ENCODE assay signal across 9 cellular contexts in genomic region chr17:63961355-63962207, GRCh38. TPM values are rescaled to one million over a fixed set of nuclear protein-coding genes. Genes with fewer than 3 reads are reported as not detected.
DNase-seq lines count a peak whose midpoint lies in the region; ATAC-seq and TF ChIP-seq lines count a peak whose summit lies in the region.
"Had no signal": no experiment of that assay in that cellular context is flagged by ENCODE, and none has a peak within 500 bp of the region (broad histone marks: within the 10 kb centered on the region; RNA-seq: fewer than 3 reads in every experiment).

No MANE protein-coding gene starts in this region.

- peak; percentile 85 for DNase-seq in GM23248
- peak; percentile 20 for DNase-seq in NOMO-1 treated with dmso at 0.1 percent for 144 hours (lab: John Stamatoyannopoulos, UW; ENCODE audit: unreplicated experiment)
- DNase-seq in activated naive CD4-positive, alpha-beta T cell treated with anti-CD3 and anti-CD28 coated beads for 36 hours, result peak; percentile 59
- DNase-seq in heart left ventricle, result peak; percentile 60 to 82 (median 72)
- peak; percentile 84 to 94 for DNase-seq in gastrocnemius medialis
- no peak for DNase-seq in NCI-H748 (lab: John Stamatoyannopoulos, UW; ENCODE audit: unreplicated experiment)
- no peak for DNase-seq in posterior cingulate gyrus
- no peak for DNase-seq in DMS153 (lab: John Stamatoyannopoulos, UW)

- no peaks in the 10 kb centered on the region for H3F3A ChIP-seq in GM23248 (ENCODE audit: insufficient read depth)

- H3K4me3 ChIP-seq in GM23248 (no peak overlapping the region), heart left ventricle (peak overlapping the region in 7 of 12 donors; percentile 3 to 36 (median 15)), gastrocnemius medialis (peak overlapping the region in 3 of 4 donors; percentile 24 to 28 (median 25))

- TF ChIP-seq POLR2A in heart left ventricle (IDR thresholded peaks at IDR 0.05), result no peak
- TF ChIP-seq POLR2A in gastrocnemius medialis (IDR thresholded peaks at IDR 0.05), result peak; percentile 27 to 56

- CTCF ChIA-PET in activated naive CD4-positive, alpha-beta T cell treated with anti-CD3 and anti-CD28 coated beads for 36 hours (lab: Charles Lee), result interaction anchor here (8.2 kb wide), 1 partner anchor 15 kb away, joined by 39 read pairs; no protein-coding TSS in a partner anchor

- ATAC-seq in heart left ventricle, result peak; percentile 49 to 83 (median 76)
- ATAC-seq in gastrocnemius medialis, result peak; percentile 63 to 65

- no peaks in the 10 kb centered on the region for H3K79me2 ChIP-seq in GM23248 (ENCODE audit: insufficient read depth)

- no peak overlapping the region for H3K9ac ChIP-seq in GM23248

- no peaks in the 10 kb centered on the region for H3K9me3 Mint-ChIP-seq in activated naive CD4-positive, alpha-beta T cell treated with anti-CD3 and anti-CD28 coated beads for 36 hours

- no peaks in the 10 kb centered on the region for H4K20me1 ChIP-seq in GM23248 (ENCODE audit: insufficient read depth)

- H3K27ac Mint-ChIP-seq in activated naive CD4-positive, alpha-beta T cell treated with anti-CD3 and anti-CD28 coated beads for 36 hours, result no peak overlapping the region

- H3K36me3 ChIP-seq in GM23248 (ENCODE audit: low read depth) (no peaks in the 10 kb centered on the region), heart left ventricle (no peaks in the 10 kb centered on the region), gastrocnemius medialis (peaks cover 0 to 15% of the 10 kb centered on the region in 2 donors)

- H3K36me3 Mint-ChIP-seq in activated naive CD4-positive, alpha-beta T cell treated with anti-CD3 and anti-CD28 coated beads for 36 hours (ENCODE audit: low read depth), result no peaks in the 10 kb centered on the region

- no peaks in the 10 kb centered on the region for H3K27me3 ChIP-seq in GM23248 (replicated peaks; ENCODE audit: insufficient read depth)
- H3K27me3 ChIP-seq in heart left ventricle, result no peaks in the 10 kb centered on the region
- H3K27me3 ChIP-seq in gastrocnemius medialis, result no peaks in the 10 kb centered on the region

- TF ChIP-seq CTCF in heart left ventricle (IDR thresholded peaks at IDR 0.05), result no peak
- TF ChIP-seq CTCF in gastrocnemius medialis (IDR thresholded peaks at IDR 0.05 in 4 of 5, conservative IDR thresholded peaks at IDR 0.05 in 1 of 5), result no peak

- peaks cover 4% of the 10 kb centered on the region for H3K4me1 Mint-ChIP-seq in activated naive CD4-positive, alpha-beta T cell treated with anti-CD3 and anti-CD28 coated beads for 36 hours (ENCODE audit: low read depth)

- H2AFZ ChIP-seq in GM23248, result no peak overlapping the region

- 14 to 17% methylated on average over 19 to 36 of the region's 36 CpGs for WGBS in GM23248 (ENCODE audit: low coverage in 1 of 2, low lambda C conversion rate in 2 of 2, missing lambda C conversion rate in 2 of 2), 2 experiments
- WGBS in heart left ventricle, 4 donors, result 22 to 30% (median 30%) methylated on average over 35 to 36 of the region's 36 CpGs

- in situ Hi-C loops in GM23248 (cut with MboI) (no loop called here), gastrocnemius medialis (cut with MboI; ENCODE audit: low sequenced_read_pairs in 4 of 4) (no loop called here)

- peak overlapping the region; percentile 45 for H3K4me2 ChIP-seq in GM23248 (ENCODE audit: unreplicated experiment)

- H3K27ac ChIP-seq in GM23248, result no peak overlapping the region
- H3K27ac ChIP-seq in heart left ventricle, result peak overlapping the region; percentile 51 to 88 (median 82)
- H3K27ac ChIP-seq in gastrocnemius medialis, result peak overlapping the region; percentile 96 to 100 (median 99)

- no peaks in the 10 kb centered on the region for H3K27me3 Mint-ChIP-seq in activated naive CD4-positive, alpha-beta T cell treated with anti-CD3 and anti-CD28 coated beads for 36 hours (ENCODE audit: low read depth)

- no peaks in the 10 kb centered on the region for H3K4me1 ChIP-seq in GM23248 (ENCODE audit: insufficient read depth)
- H3K4me1 ChIP-seq in heart left ventricle, result peaks cover 8 to 47% (median 33%) of the 10 kb centered on the region in 12 donors
- H3K4me1 ChIP-seq in gastrocnemius medialis, result peaks cover 65 to 66% of the 10 kb centered on the region in 2 donors

- H3K4me3 Mint-ChIP-seq in activated naive CD4-positive, alpha-beta T cell treated with anti-CD3 and anti-CD28 coated beads for 36 hours, result peak overlapping the region; percentile 57

- H3K9me3 ChIP-seq in GM23248 (ENCODE audit: low read depth), result no peaks in the 10 kb centered on the region
- no peaks in the 10 kb centered on the region for H3K9me3 ChIP-seq in heart left ventricle
- no peaks in the 10 kb centered on the region for H3K9me3 ChIP-seq in gastrocnemius medialis

- H3K9me2 ChIP-seq in GM23248 (ENCODE audit: insufficient read depth), result no peaks in the 10 kb centered on the region

- intact Hi-C loops in activated naive CD4-positive, alpha-beta T cell treated with anti-CD3 and anti-CD28 coated beads for 36 hours (cut with micrococcal nuclease), result no loop called here
- intact Hi-C loops in heart left ventricle (cut with DNase I) (no loop called here), gastrocnemius medialis (cut with DNase I; ENCODE audit: low total_unique reads) (loop anchor here (1.0 kb wide), 1 partner anchor 25 kb away; no protein-coding TSS in a partner anchor), posterior cingulate gyrus (cut with DNase I) (no loop called here)

RNA-seq across cellular contexts. Expression of gene SCN4A, which starts 11.1 kb away (rescaled TPM):
- not detected in 2 replicates for total RNA-seq in GM23248 (2014; rRNA removed; shearing (Covaris generic))
- polyA plus RNA-seq in GM23248 (2016; fragmentation: Nextera tagmentation; extraction: Ambion mirVana), result not detected in 2 replicates
- under 1 TPM; 0.10 to 0.47 TPM for total RNA-seq in activated naive CD4-positive, alpha-beta T cell treated with anti-CD3 and anti-CD28 coated beads for 36 hours
- 1 to 10 TPM in 4 of 9 donors, under 1 TPM in 5; 0.37 to 2.1 (median 0.67) TPM for total RNA-seq in heart left ventricle
- 1 to 10 TPM in 1 of 2 donors, under 1 TPM in 1; 0.33 to 1.8 TPM for polyA plus RNA-seq in heart left ventricle
- 100 to 1,000 TPM in 1 of 4 donors, 10 to 100 TPM in 3; 45.3 to 107 (median 69.1) TPM for total RNA-seq in gastrocnemius medialis

RNA-seq across cellular contexts. Expression of gene CD79B, which starts 29.4 kb away (rescaled TPM):
- not detected in 2 replicates for total RNA-seq in GM23248 (2014; rRNA removed; shearing (Covaris generic))
- polyA plus RNA-seq in GM23248 (2016; fragmentation: Nextera tagmentation; extraction: Ambion mirVana) (not detected in 2 replicates), heart left ventricle (1 to 10 TPM; 5.1 to 6.3 TPM)
- total RNA-seq in activated naive CD4-positive, alpha-beta T cell treated with anti-CD3 and anti-CD28 coated beads for 36 hours, result 10 to 100 TPM; 24.2 to 24.3 TPM
- total RNA-seq in heart left ventricle (10 to 100 TPM in 2 of 9 donors, 1 to 10 TPM in 7; 2.2 to 16.2 (median 4.3) TPM), gastrocnemius medialis (1 to 10 TPM; 2.2 to 5.1 (median 3.3) TPM)

RNA-seq across cellular contexts. Expression of gene PRR29, which starts 36.6 kb away (rescaled TPM):
- not detected in 2 replicates for total RNA-seq in GM23248 (2014; rRNA removed; shearing (Covaris generic))
- polyA plus RNA-seq in GM23248 (2016; fragmentation: Nextera tagmentation; extraction: Ambion mirVana), result 0.47 TPM in 1 of 2 replicates, not detected in the other
- total RNA-seq in activated naive CD4-positive, alpha-beta T cell treated with anti-CD3 and anti-CD28 coated beads for 36 hours, result under 1 TPM; 0.21 to 0.44 TPM
- total RNA-seq in heart left ventricle, result 1 to 10 TPM in 1 of 9 donors, under 1 TPM in 5, not detected in 3; 0.15 to 1.8 (median 0.34) TPM
- polyA plus RNA-seq in heart left ventricle, result under 1 TPM; 0.15 to 0.19 TPM
- under 1 TPM in 1 of 4 donors, not detected in 3; 0.13 TPM for total RNA-seq in gastrocnemius medialis

RNA-seq across cellular contexts. Expression of gene GH1, which starts 42.9 kb away (rescaled TPM):
- not detected in 2 replicates for total RNA-seq in GM23248 (2014; rRNA removed; shearing (Covaris generic))
- polyA plus RNA-seq in GM23248 (2016; fragmentation: Nextera tagmentation; extraction: Ambion mirVana) (not detected in 2 replicates), heart left ventricle (not detected)
- total RNA-seq in activated naive CD4-positive, alpha-beta T cell treated with anti-CD3 and anti-CD28 coated beads for 36 hours, result not detected
- total RNA-seq in heart left ventricle (not detected), gastrocnemius medialis (not detected)
- total RNA-seq: T-helper 2 cell treated with Interferon-gamma antibody and Interleukin-4, amounts not matched to agents 100 ng/mL and 5 ng/mL, for 36 hours had no signal

RNA-seq across cellular contexts. Expression of gene CSHL1, which starts 50.5 kb away (rescaled TPM):
- not detected in 2 replicates for total RNA-seq in GM23248 (2014; rRNA removed; shearing (Covaris generic))
- polyA plus RNA-seq in GM23248 (2016; fragmentation: Nextera tagmentation; extraction: Ambion mirVana), result not detected in 2 replicates
- total RNA-seq in activated naive CD4-positive, alpha-beta T cell treated with anti-CD3 and anti-CD28 coated beads for 36 hours, result not detected
- total RNA-seq in heart left ventricle, result not detected
- not detected for polyA plus RNA-seq in heart left ventricle
- not detected for total RNA-seq in gastrocnemius medialis
- total RNA-seq: T-helper 2 cell treated with Interferon-gamma antibody and Interleukin-4, amounts not matched to agents 100 ng/mL and 5 ng/mL, for 36 hours had no signal

Comparison
In these comparisons a context has a peak if more than half of its experiments do, and no peak if none do; other contexts are left out.
1. DNase-seq: peak in GM23248 (single experiment), NOMO-1 treated with dmso at 0.1 percent for 144 hours (single experiment), activated naive CD4-positive, alpha-beta T cell treated with anti-CD3 and anti-CD28 coated beads for 36 hours (single experiment), heart left ventricle (5 of 5) and gastrocnemius medialis (2 of 2); none in NCI-H748 (single experiment), posterior cingulate gyrus (0 of 10) and DMS153 (single experiment).
2. POLR2A ChIP-seq: peak in gastrocnemius medialis (2 of 2); none in heart left ventricle (0 of 2).
3. RNA of gene SCN4A, which starts 11.1 kb away (total RNA-seq): 45.3 to 107 TPM in gastrocnemius medialis; 0.37 to 2.1 TPM in heart left ventricle, 0.10 to 0.47 TPM in activated naive CD4-positive, alpha-beta T cell treated with anti-CD3 and anti-CD28 coated beads for 36 hours and not detected in GM23248; every median in the first group is over 10 times any median in the second.